In genomic region chr4:2671267-2671895, GRCh38 we compare ENCODE assay signal across 14 cellular contexts.
DNase-seq lines count a peak whose midpoint lies in the region; ATAC-seq and TF ChIP-seq lines count a peak whose summit lies in the region.
"Had no signal": no experiment of that assay in that cellular context is flagged by ENCODE, and none has a peak within 500 bp of the region (broad histone marks: within the 10 kb centered on the region; RNA-seq: fewer than 3 reads in every experiment).

No MANE protein-coding gene starts in this region.

- H3K4me1 ChIP-seq in lung (ENCODE audit: control insufficient read depth in 2 of 2, insufficient read depth in 2 of 2, low read length in 2 of 2), result peaks cover 3 to 4% of the 10 kb centered on the region in 2 donors
- no peaks in the 10 kb centered on the region for H3K4me1 ChIP-seq in right lobe of liver

- H3K36me3 Mint-ChIP-seq in natural killer cell treated with Interleukin-12 subunit alpha and Interleukin-12 subunit beta and Interleukin-15 and Interleukin-18, amount 100 ng/mL, for 72 hours, result peaks cover 39% of the 10 kb centered on the region
- H3K36me3 Mint-ChIP-seq in natural killer cell (peaks cover 18% of the 10 kb centered on the region), WTC11 (peaks cover 45% of the 10 kb centered on the region)

- H3K4me1 Mint-ChIP-seq in natural killer cell treated with Interleukin-12 subunit alpha and Interleukin-12 subunit beta and Interleukin-15 and Interleukin-18, amount 100 ng/mL, for 72 hours (ENCODE audit: low read depth in 2 of 2), result peaks cover 47 to 56% of the 10 kb centered on the region in 2 donors
- H3K4me1 Mint-ChIP-seq in natural killer cell (peaks cover 46 to 65% of the 10 kb centered on the region in 2 donors), WTC11 (peaks cover 2% of the 10 kb centered on the region; the same call in 1 of the 2 replicates)

- TF ChIP-seq CTCF in natural killer cell (IDR thresholded peaks at IDR 0.05) (no peak), WTC11 (IDR thresholded peaks at IDR 0.05) (no peak), lung (IDR thresholded peaks at IDR 0.05; ENCODE audit: control extremely low read depth, extremely low read depth) (no peak), right lobe of liver (IDR thresholded peaks at IDR 0.05) (no peak)

- H3K4me3 ChIP-seq in lung (no peak overlapping the region), right lobe of liver (no peak overlapping the region)
- H3K4me3 ChIP-seq: skin epidermis, tibial artery had no signal

- no peaks in the 10 kb centered on the region for H3K9me3 Mint-ChIP-seq in natural killer cell treated with Interleukin-12 subunit alpha and Interleukin-12 subunit beta and Interleukin-15 and Interleukin-18, amount 100 ng/mL, for 72 hours
- H3K9me3 Mint-ChIP-seq in natural killer cell, result peaks cover 0 to 6% of the 10 kb centered on the region in 2 donors
- H3K9me3 Mint-ChIP-seq in WTC11, result no peaks in the 10 kb centered on the region
- H3K9me3 Mint-ChIP-seq: activated T-cell treated with anti-CD3 and anti-CD28 coated beads, Interleukin-2, amount 50 U/mL, for 72 hours had no signal

- intact Hi-C loops in natural killer cell (cut with micrococcal nuclease), result no loop called here
- intact Hi-C loops in right lobe of liver (cut with DNase I), result no loop called here

- DNase-seq in natural killer cell treated with Interleukin-12 subunit alpha and Interleukin-12 subunit beta and Interleukin-15 and Interleukin-18, amount 100 ng/mL, for 72 hours (ENCODE audit: low spot score), result no peak
- DNase-seq in natural killer cell (no peak), WTC11 (ENCODE audit: low spot score) (no peak), lung (ENCODE audit: low spot score) (no peak), NCI-H1105 (lab: John Stamatoyannopoulos, UW) (no peak), right lobe of liver (no peak)
- DNase-seq: activated T-cell treated with anti-CD3 and anti-CD28 coated beads, Interleukin-2, amount 50 U/mL, for 72 hours; AML-193; NCI-H2227 treated with DMSO at 0.1 percent for 48 hours; tibial artery had no signal

- H3K27me3 ChIP-seq in lung (ENCODE audit: control insufficient read depth, insufficient read depth) (no peaks in the 10 kb centered on the region), right lobe of liver (no peaks in the 10 kb centered on the region)
- H3K27me3 ChIP-seq: tibial artery had no signal

- peak overlapping the region; percentile 60 to 66 for H3K27ac Mint-ChIP-seq in natural killer cell treated with Interleukin-12 subunit alpha and Interleukin-12 subunit beta and Interleukin-15 and Interleukin-18, amount 100 ng/mL, for 72 hours
- H3K27ac Mint-ChIP-seq in natural killer cell, result peak overlapping the region in 1 of 2 donors; percentile 75
- H3K27ac Mint-ChIP-seq in WTC11, result peak overlapping the region; percentile 52

- WGBS in lung, 2 donors, result 67 to 84% methylated on average over 10 of the region's 10 CpGs
- 88% methylated on average over 9 of the region's 10 CpGs for WGBS in right lobe of liver (ENCODE audit: insufficient coverage, low coverage, low lambda C conversion rate, missing lambda C conversion rate)

- H3K36me3 ChIP-seq in lung (ENCODE audit: control insufficient read depth in 2 of 2, insufficient read depth in 2 of 2, low read length in 2 of 2) (peaks cover 25 to 37% of the 10 kb centered on the region in 2 donors), right lobe of liver (peaks cover 9 to 30% (median 12%) of the 10 kb centered on the region in 4 donors)

- no peaks in the 10 kb centered on the region for H3K9me3 ChIP-seq in lung (ENCODE audit: control insufficient read depth in 2 of 2, insufficient read depth in 1 of 2, low read length in 1 of 2)
- H3K9me3 ChIP-seq in right lobe of liver, result no peaks in the 10 kb centered on the region
- H3K9me3 ChIP-seq: tibial artery had no signal

- H3K4me3 Mint-ChIP-seq in natural killer cell treated with Interleukin-12 subunit alpha and Interleukin-12 subunit beta and Interleukin-15 and Interleukin-18, amount 100 ng/mL, for 72 hours, result no peak overlapping the region
- H3K4me3 Mint-ChIP-seq in natural killer cell (no peak overlapping the region), WTC11 (no peak overlapping the region)
- H3K4me3 Mint-ChIP-seq: activated T-cell treated with anti-CD3 and anti-CD28 coated beads, Interleukin-2, amount 50 U/mL, for 72 hours had no signal

- H3K27ac ChIP-seq in lung (ENCODE audit: low read depth in 1 of 2, low read length in 1 of 2) (no peak overlapping the region), right lobe of liver (no peak overlapping the region)
- H3K27ac ChIP-seq: RWPE1, tibial artery had no signal

- ATAC-seq in natural killer cell treated with Interleukin-12 subunit alpha and Interleukin-12 subunit beta and Interleukin-15 and Interleukin-18, amount 100 ng/mL, for 72 hours, result no peak
- no peak for ATAC-seq in natural killer cell
- ATAC-seq in WTC11, result no peak
- peak; percentile 27 for ATAC-seq in lung (ENCODE audit: insufficient read depth, low FRiP score)
- no peak for ATAC-seq in GM19455 (IDR thresholded peaks at IDR 0.05; ENCODE audit: unreplicated experiment)
- ATAC-seq in HG03097 (IDR thresholded peaks at IDR 0.05; ENCODE audit: low FRiP score, unreplicated experiment), result no peak
- ATAC-seq in right lobe of liver, result no peak
- ATAC-seq: activated T-cell treated with anti-CD3 and anti-CD28 coated beads, Interleukin-2, amount 50 U/mL, for 72 hours had no signal

- TF ChIP-seq POLR2A in right lobe of liver (IDR thresholded peaks at IDR 0.05), result no peak

- CTCF ChIA-PET in WTC11 (lab: Charles Lee), result no interaction called here

- POLR2A ChIA-PET in WTC11 (lab: Charles Lee), result no interaction called here

- H3K27me3 Mint-ChIP-seq in natural killer cell treated with Interleukin-12 subunit alpha and Interleukin-12 subunit beta and Interleukin-15 and Interleukin-18, amount 100 ng/mL, for 72 hours, result no peaks in the 10 kb centered on the region
- H3K27me3 Mint-ChIP-seq in natural killer cell (ENCODE audit: low read depth in 2 of 2) (no peaks in the 10 kb centered on the region), WTC11 (ENCODE audit: low read depth) (no peaks in the 10 kb centered on the region)

TF ChIP-seq in WTC11, 78 proteins besides CTCF, POLR2A, EP300 and RAD21:
- TF ChIP-seq, protein P1, sequence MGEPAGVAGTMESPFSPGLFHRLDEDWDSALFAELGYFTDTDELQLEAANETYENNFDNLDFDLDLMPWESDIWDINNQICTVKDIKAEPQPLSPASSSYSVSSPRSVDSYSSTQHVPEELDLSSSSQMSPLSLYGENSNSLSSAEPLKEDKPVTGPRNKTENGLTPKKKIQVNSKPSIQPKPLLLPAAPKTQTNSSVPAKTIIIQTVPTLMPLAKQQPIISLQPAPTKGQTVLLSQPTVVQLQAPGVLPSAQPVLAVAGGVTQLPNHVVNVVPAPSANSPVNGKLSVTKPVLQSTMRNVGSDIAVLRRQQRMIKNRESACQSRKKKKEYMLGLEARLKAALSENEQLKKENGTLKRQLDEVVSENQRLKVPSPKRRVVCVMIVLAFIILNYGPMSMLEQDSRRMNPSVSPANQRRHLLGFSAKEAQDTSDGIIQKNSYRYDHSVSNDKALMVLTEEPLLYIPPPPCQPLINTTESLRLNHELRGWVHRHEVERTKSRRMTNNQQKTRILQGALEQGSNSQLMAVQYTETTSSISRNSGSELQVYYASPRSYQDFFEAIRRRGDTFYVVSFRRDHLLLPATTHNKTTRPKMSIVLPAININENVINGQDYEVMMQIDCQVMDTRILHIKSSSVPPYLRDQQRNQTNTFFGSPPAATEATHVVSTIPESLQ (CRISPR knock-in tag; IDR thresholded peaks at IDR 0.05), result no peak
- TF ChIP-seq MAX (CRISPR knock-in tag; IDR thresholded peaks at IDR 0.05), result no peak
- TF ChIP-seq NR1H2 (CRISPR knock-in tag; IDR thresholded peaks at IDR 0.05), result no peak
- no peak for TF ChIP-seq ESRRA (CRISPR knock-in tag; IDR thresholded peaks at IDR 0.05; ENCODE audit: borderline replicate concordance)
- TF ChIP-seq TEAD1 (CRISPR knock-in tag; IDR thresholded peaks at IDR 0.05), result no peak
- TF ChIP-seq GABPB1 (CRISPR knock-in tag; IDR thresholded peaks at IDR 0.05), result no peak
- TF ChIP-seq E2F1 (CRISPR knock-in tag; IDR thresholded peaks at IDR 0.05), result no peak
- TF ChIP-seq ZNF219 (CRISPR knock-in tag; IDR thresholded peaks at IDR 0.05; ENCODE audit: borderline replicate concordance), result no peak
- no peak for TF ChIP-seq NFE2L1 (CRISPR knock-in tag; IDR thresholded peaks at IDR 0.05)
